In genomic region chr16:86563489-86564345, GRCh38 we compare ENCODE assay signal across 8 cellular contexts. TPM values are rescaled to one million over a fixed set of nuclear protein-coding genes. Genes with fewer than 3 reads are reported as not detected.
DNase-seq lines count a peak whose midpoint lies in the region; ATAC-seq lines count a peak whose summit lies in the region.

No MANE protein-coding gene starts in this region.

- no peak overlapping the region for H3K27ac ChIP-seq in ectodermal cell (ENCODE audit: insufficient read depth, low read depth, low read length, poor library complexity, severe bottlenecking)

- H3K27me3 ChIP-seq in ectodermal cell (ENCODE audit: control insufficient read depth, insufficient read depth, low read length, poor library complexity, severe bottlenecking), result peaks cover 61% of the 10 kb centered on the region

- no peaks in the 10 kb centered on the region for H3K36me3 ChIP-seq in ectodermal cell (ENCODE audit: control insufficient read depth, insufficient read depth, low read length)

- WGBS in ectodermal cell, 2 experiments, result 2% methylated on average over 41 of the region's 41 CpGs

- DNase-seq in NCI-H1417 (lab: John Stamatoyannopoulos, UW) (peak; percentile 69 to 93 (median 76)), NCI-H1417 treated with DMSO at 0.1 percent for 48 hours (lab: John Stamatoyannopoulos, UW) (no peak), NCI-H82 treated with DMSO at 0.1 percent for 48 hours (lab: John Stamatoyannopoulos, UW; ENCODE audit: unreplicated experiment) (peak; percentile 33), medulla oblongata (ENCODE audit: extremely low spot score) (peak; percentile 96)
- peak; percentile 91 for DNase-seq in activated CD4-positive, alpha-beta T cell treated with anti-CD3 and anti-CD28 coated beads, Interleukin-2, amount 50 U/mL, for 48 hours
- DNase-seq in stimulated activated CD8-positive, alpha-beta memory T cell treated with anti-CD3 and anti-CD28 coated beads, Interleukin-12 subunit alpha, Interleukin-12 subunit beta, amount 100 ng/mL, for 4 hours (ENCODE audit: low read depth), result peak; percentile 60

- ATAC-seq in HG03521 (IDR thresholded peaks at IDR 0.05; ENCODE audit: unreplicated experiment), result peak; percentile 75

- H3K4me1 ChIP-seq in ectodermal cell (ENCODE audit: control insufficient read depth, insufficient read depth, low read length), result peaks cover 7% of the 10 kb centered on the region

- no peaks in the 10 kb centered on the region for H3K9me3 ChIP-seq in ectodermal cell (ENCODE audit: control insufficient read depth, low read length)

- H3K4me3 ChIP-seq in ectodermal cell (ENCODE audit: insufficient read depth, low read depth, low read length), result peak overlapping the region; percentile 5

RNA-seq across cellular contexts. Expression of gene FOXC2, which starts 2.9 kb away (rescaled TPM):
- 5.3 TPM for polyA plus RNA-seq in ectodermal cell (2013, experiment 1 of 4)
- polyA plus RNA-seq in ectodermal cell (2013, experiment 2 of 4), result 6.9 TPM
- 4.0 TPM for polyA plus RNA-seq in ectodermal cell (2013, experiment 3 of 4)
- polyA plus RNA-seq in ectodermal cell (2013, experiment 4 of 4), result 3.2 TPM

RNA-seq across cellular contexts. Expression of gene MTHFSD, which starts 8.7 kb away (rescaled TPM):
- 32.3 TPM for polyA plus RNA-seq in ectodermal cell (2013, experiment 1 of 4)
- polyA plus RNA-seq in ectodermal cell (2013, experiment 2 of 4), result 26.2 TPM
- 20.6 TPM for polyA plus RNA-seq in ectodermal cell (2013, experiment 3 of 4)
- polyA plus RNA-seq in ectodermal cell (2013, experiment 4 of 4), result 23.4 TPM

RNA-seq across cellular contexts. Expression of gene FOXL1, which starts 14.6 kb away (rescaled TPM):
- 2.1 TPM for polyA plus RNA-seq in ectodermal cell (2013, experiment 1 of 4)
- polyA plus RNA-seq in ectodermal cell (2013, experiment 2 of 4), result 2.8 TPM
- 0.91 TPM for polyA plus RNA-seq in ectodermal cell (2013, experiment 3 of 4)
- 1.2 TPM for polyA plus RNA-seq in ectodermal cell (2013, experiment 4 of 4)

RNA-seq across cellular contexts. Expression of gene FOXF1, which starts 53.4 kb away (rescaled TPM):
- polyA plus RNA-seq in ectodermal cell (2013, experiment 1 of 4), result 0.22 TPM
- polyA plus RNA-seq in ectodermal cell (2013, experiment 2 of 4), result 0.14 TPM
- polyA plus RNA-seq in ectodermal cell (2013, experiment 3 of 4), result 0.27 TPM
- 0.12 TPM for polyA plus RNA-seq in ectodermal cell (2013, experiment 4 of 4)
